8 cellular contexts compared by ENCODE assay signal in the genomic region with DNA sequence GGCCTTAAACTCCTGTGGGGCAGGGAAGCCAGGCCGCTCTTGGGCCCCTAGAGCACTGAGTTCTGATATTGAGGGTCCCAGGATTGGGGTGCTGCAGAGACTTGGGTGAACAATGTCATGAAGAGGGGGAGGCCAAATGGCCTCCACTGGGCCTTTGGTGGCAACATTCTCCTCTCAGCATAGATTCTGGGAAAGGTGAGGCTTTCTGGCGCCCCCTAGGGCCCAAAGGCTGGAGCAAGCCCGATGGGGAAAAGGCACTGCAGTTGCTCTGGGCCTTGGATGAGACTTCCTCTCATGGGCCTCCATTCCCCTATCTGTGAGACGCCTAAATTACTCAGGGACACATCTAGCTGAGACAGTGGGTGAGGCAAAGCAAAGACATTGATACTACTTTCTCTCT.
DNase-seq lines count a peak whose midpoint lies in the region; ATAC-seq and TF ChIP-seq lines count a peak whose summit lies in the region.

No MANE protein-coding gene starts in this region.

- H3K9me3 ChIP-seq in liver (ENCODE audit: control insufficient read depth in 4 of 4, low read length in 3 of 4) = no peaks in the 10 kb centered on the region

- H3K4me3 ChIP-seq in liver (ENCODE audit: low read depth in 1 of 3, low read length in 3 of 3) = no peak overlapping the region

- H3K9ac ChIP-seq in liver (ENCODE audit: low read depth in 1 of 2, low read length in 2 of 2) = no peak overlapping the region

- ATAC-seq in HG02798 (IDR thresholded peaks at IDR 0.05; ENCODE audit: poor library complexity, unreplicated experiment) = no peak

- H3K27me3 ChIP-seq in liver (ENCODE audit: control insufficient read depth in 4 of 4, insufficient read depth in 4 of 4, low read length in 3 of 4) = no peaks in the 10 kb centered on the region

- WGBS in liver = 74% methylated on average over 4 of the region's 4 CpGs

- H3K36me3 ChIP-seq in liver (ENCODE audit: control insufficient read depth in 4 of 4, insufficient read depth in 3 of 4, low read depth in 1 of 4, low read length in 3 of 4) = no peaks in the 10 kb centered on the region

- in situ Hi-C loops in GM13976 (cut with MboI; ENCODE audit: low sequenced_read_pairs, unreplicated experiment) = no loop called here

- H3K27ac ChIP-seq in liver (ENCODE audit: low read depth in 1 of 2, low read length in 2 of 2) = peak overlapping the region in 1 of 2 donors; percentile 28

- peaks cover 18 to 47% (median 31%) of the 10 kb centered on the region in 4 donors for H3K4me1 ChIP-seq in liver (ENCODE audit: control insufficient read depth in 4 of 4, insufficient read depth in 4 of 4, low read length in 3 of 4)

- peak; percentile 69 to 78 for TF ChIP-seq RAD21 in liver (IDR thresholded peaks at IDR 0.05)

- DNase-seq in AG20443 (ENCODE audit: low spot score) = peak; percentile 55
- peak; percentile 72 for DNase-seq in GM13976 (ENCODE audit: low spot score)
- DNase-seq in NCI-H748 (lab: John Stamatoyannopoulos, UW; ENCODE audit: unreplicated experiment) = peak; percentile 65
- peak; percentile 39 for DNase-seq in astrocyte of the hippocampus (ENCODE audit: low read depth, low spot score)
- no peak for DNase-seq in NCI-H2171 treated with DMSO at 0.1 percent for 48 hours (lab: John Stamatoyannopoulos, UW)
- DNase-seq in LoVo (ENCODE audit: low spot score) = no peak

- peak; percentile 66 for TF ChIP-seq CTCF in GM13976 (IDR thresholded peaks at IDR 0.05; ENCODE audit: borderline replicate concordance, control extremely low read depth, extremely low read depth, insufficient read depth, missing control alignments)
- TF ChIP-seq CTCF in liver (IDR thresholded peaks at IDR 0.05; ENCODE audit: low read depth, low read length, missing input control) = peak; percentile 49

TF ChIP-seq in liver, 16 proteins besides CTCF, POLR2A, EP300 and RAD21:
- TF ChIP-seq, protein P1, sequence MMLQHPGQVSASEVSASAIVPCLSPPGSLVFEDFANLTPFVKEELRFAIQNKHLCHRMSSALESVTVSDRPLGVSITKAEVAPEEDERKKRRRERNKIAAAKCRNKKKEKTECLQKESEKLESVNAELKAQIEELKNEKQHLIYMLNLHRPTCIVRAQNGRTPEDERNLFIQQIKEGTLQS (IDR thresholded peaks at IDR 0.05) = no peak
- no peak for TF ChIP-seq YY1 (IDR thresholded peaks at IDR 0.05)

Comparison
In these comparisons a context has a peak if more than half of its experiments do, and no peak if none do; other contexts are left out.
1. DNase-seq: peak in AG20443 (single experiment), GM13976 (single experiment), NCI-H748 (single experiment) and astrocyte of the hippocampus (single experiment); none in NCI-H2171 treated with DMSO at 0.1 percent for 48 hours (single experiment) and LoVo (single experiment).